Comparison of ENCODE assay signal across 21 cellular contexts in genomic region chr1:150847499-150848060, GRCh38. TPM values are rescaled to one million over a fixed set of nuclear protein-coding genes. Genes with fewer than 3 reads are reported as not detected.
"Had no signal": no experiment of that assay in that cellular context is flagged by ENCODE, and none has a peak within 500 bp of the region (broad histone marks: within the 10 kb centered on the region; RNA-seq: fewer than 3 reads in every experiment).

No MANE protein-coding gene starts in this region.

- H3K9me3 ChIP-seq: ascending aorta, breast epithelium, esophagus squamous epithelium, gastrocnemius medialis, heart right ventricle had no signal

- H3K36me3 ChIP-seq: breast epithelium had no signal

- H3K27ac ChIP-seq: ascending aorta, breast epithelium, esophagus squamous epithelium had no signal

- DNase-seq: activated naive CD4-positive, alpha-beta T cell; activated naive CD8-positive, alpha-beta T cell treated with anti-CD3 and anti-CD28 coated beads, Interleukin-2, amount 50 U/mL, for 24 hours; cerebellar nuclear complex; effector CD8-positive, alpha-beta T cell; esophagus squamous epithelium; gastrocnemius medialis; heart right ventricle; left colon; midbrain; naive thymus-derived CD4-positive, alpha-beta T cell; posterior cingulate gyrus; small intestine; stimulated activated CD4-positive, alpha-beta T cell treated with anti-CD3 and anti-CD28 coated beads, Interleukin-4, amount 100 ng/mL, for 24 hours; stimulated activated naive CD4-positive, alpha-beta T cell; trophoblast cell had no signal

- ATAC-seq: activated naive CD8-positive, alpha-beta T cell treated with anti-CD3 and anti-CD28 coated beads, Interleukin-2, amount 50 U/mL, for 24 hours; gastrocnemius medialis; heart right ventricle; left colon; naive thymus-derived CD4-positive, alpha-beta T cell had no signal

- H3K4me1 ChIP-seq: breast epithelium, esophagus squamous epithelium had no signal

- H3K27me3 ChIP-seq: ascending aorta, breast epithelium, esophagus squamous epithelium, gastrocnemius medialis, heart right ventricle had no signal

- H3K4me3 ChIP-seq: ascending aorta, breast epithelium, esophagus squamous epithelium, gastrocnemius medialis, heart right ventricle, lung had no signal

RNA-seq across cellular contexts. Expression of gene CTXND2, which starts 39.4 kb away (rescaled TPM):
- total RNA-seq: activated CD8-positive, alpha-beta memory T cell treated with anti-CD3 and anti-CD28 coated beads for 36 hours; activated T-helper 1 cell treated with anti-CD3 and anti-CD28 coated beads, Interleukin-12 subunit alpha, Interleukin-12 subunit beta, Interleukin-2, Interleukin-4 antibody, amounts not matched to agents 30 ng/mL and 10 ng/mL and 1 ng/mL, durations not matched to agents 14 hours and 24 hours and 36 hours; ascending aorta; breast epithelium; endothelial cell of umbilical vein; esophagus squamous epithelium; gastrocnemius medialis; heart right ventricle; left colon; lung; naive thymus-derived CD4-positive, alpha-beta T cell had no signal
